Comparison of ENCODE assay signal across 9 cellular contexts in genomic region chr21:17514124-17514481, GRCh38. TPM values are rescaled to one million over a fixed set of nuclear protein-coding genes. Genes with fewer than 3 reads are reported as not detected.
DNase-seq lines count a peak whose midpoint lies in the region; ATAC-seq, FAIRE-seq and TF ChIP-seq lines count a peak whose summit lies in the region.
"Had no signal": no experiment of that assay in that cellular context is flagged by ENCODE, and none has a peak within 500 bp of the region (broad histone marks: within the 10 kb centered on the region; RNA-seq: fewer than 3 reads in every experiment).

No MANE protein-coding gene starts in this region.

- intact Hi-C loops in natural killer cell (cut with micrococcal nuclease), result no loop called here

- no peaks in the 10 kb centered on the region for H3K36me3 Mint-ChIP-seq in natural killer cell

- peaks cover 0 to 3% of the 10 kb centered on the region in 2 donors for H3K9me3 Mint-ChIP-seq in natural killer cell

- TF ChIP-seq CTCF in natural killer cell (IDR thresholded peaks at IDR 0.05), result no peak

- H3K27ac Mint-ChIP-seq in natural killer cell, result no peak overlapping the region

- peaks cover 3% of the 10 kb centered on the region for H3K27me3 ChIP-seq in NT2/D1 (ENCODE audit: insufficient read depth, insufficient read length)

- FAIRE-seq in RCC 7860 (lab: Jason Lieb, UNC), result no peak
- FAIRE-seq: islet of Langerhans had no signal

- H3K4me1 ChIP-seq in ES-I3 (ENCODE audit: insufficient read depth, low read length) (peaks cover 16% of the 10 kb centered on the region), NT2/D1 (ENCODE audit: insufficient read depth, insufficient read length) (no peaks in the 10 kb centered on the region)

- H3K36me3 ChIP-seq in ES-I3 (ENCODE audit: insufficient read depth, low read length) (0 out of 2 replicates have a peak, but pooled peaks cover 5% of the 10 kb centered on the region), NT2/D1 (ENCODE audit: insufficient read depth, insufficient read length, low read length) (peaks cover 14% of the 10 kb centered on the region)

- no peak for ATAC-seq in natural killer cell
- ATAC-seq in GM18498 (IDR thresholded peaks at IDR 0.05; ENCODE audit: unreplicated experiment), result no peak
- ATAC-seq in HG03045 (IDR thresholded peaks at IDR 0.05; ENCODE audit: unreplicated experiment), result no peak

- DNase-seq in NT2/D1 (ENCODE audit: low read depth, low spot score) (peak; percentile 84), dermis microvascular lymphatic vessel endothelial cell (ENCODE audit: low read depth in 2 of 2) (peak; percentile 74), natural killer cell (no peak), RCC 7860 (ENCODE audit: low spot score) (no peak), epidermal melanocyte (ENCODE audit: insufficient read length, low spot score) (no peak)

- peak overlapping the region; percentile 70 for H3K4me3 Mint-ChIP-seq in natural killer cell

- peaks cover 11 to 21% of the 10 kb centered on the region in 2 donors for H3K4me1 Mint-ChIP-seq in natural killer cell

- H3K27me3 Mint-ChIP-seq in natural killer cell (ENCODE audit: low read depth in 2 of 2), result peaks cover 43 to 46% of the 10 kb centered on the region in 2 donors

- H3K9ac ChIP-seq in ES-I3 (ENCODE audit: low read depth, low read length) (peak overlapping the region; percentile 63), NT2/D1 (ENCODE audit: insufficient read length, low read depth) (peak overlapping the region; percentile 83)

- H3K4me3 ChIP-seq in NT2/D1 (ENCODE audit: insufficient read length, low read depth), result peak overlapping the region; percentile 80

- H3K9me3 ChIP-seq in ES-I3 (ENCODE audit: control insufficient read depth, insufficient read depth, low read length), result no peaks in the 10 kb centered on the region
- no peaks in the 10 kb centered on the region for H3K9me3 ChIP-seq in NT2/D1 (ENCODE audit: insufficient read depth, low read length)

RNA-seq across cellular contexts. Expression of gene CXADR, which starts 1.3 kb away (rescaled TPM):
- total RNA-seq in dermis microvascular lymphatic vessel endothelial cell (48.3 and 75.1 TPM in 2 replicates), natural killer cell (under 1 TPM in 1 of 3 donors, not detected in 2; 0.10 TPM)

Comparison
In these comparisons a context has a peak if more than half of its experiments do, and no peak if none do; other contexts are left out.
1. DNase-seq: peak in NT2/D1 (single experiment) and dermis microvascular lymphatic vessel endothelial cell (2 of 2); none in natural killer cell (single experiment), RCC 7860 (single experiment) and epidermal melanocyte (single experiment).
2. RNA of gene CXADR, which starts 1.3 kb away (total RNA-seq): 48.3 to 75.1 TPM in dermis microvascular lymphatic vessel endothelial cell; 0.10 TPM in natural killer cell; every median in the first group is over 10 times any median in the second.